9 cellular contexts compared by ENCODE assay signal in the genomic region with DNA sequence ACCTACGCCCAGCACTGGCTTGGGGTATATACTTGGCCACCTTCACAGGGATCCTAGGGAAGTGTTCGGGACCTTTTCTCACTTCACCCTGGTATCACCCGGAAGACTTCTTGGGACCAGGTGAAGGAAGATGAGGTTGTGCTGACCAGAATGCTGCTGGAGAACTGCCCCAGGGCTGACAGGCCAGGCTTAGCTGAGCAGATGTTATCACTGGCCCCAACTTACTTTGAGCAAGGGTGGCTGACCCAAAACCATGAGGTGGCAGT. TPM values are rescaled to one million over a fixed set of nuclear protein-coding genes. Genes with fewer than 3 reads are reported as not detected.
DNase-seq lines count a peak whose midpoint lies in the region; ATAC-seq and TF ChIP-seq lines count a peak whose summit lies in the region.
"Had no signal": no experiment of that assay in that cellular context is flagged by ENCODE, and none has a peak within 500 bp of the region (broad histone marks: within the 10 kb centered on the region; RNA-seq: fewer than 3 reads in every experiment).

No MANE protein-coding gene starts in this region.

- WGBS in esophagus squamous epithelium, 2 donors: 100% methylated on average over 2 of the region's 3 CpGs; no CpG with 5 or more reads in 1 of the 2 donors

- peaks cover 13 to 44% (median 34%) of the 10 kb centered on the region in 4 donors for H3K4me1 Mint-ChIP-seq in CD4-positive, CD25-positive, alpha-beta regulatory T cell
- H3K4me1 Mint-ChIP-seq in progenitor cell of endocrine pancreas (ENCODE audit: low read depth): peaks cover 18% of the 10 kb centered on the region

- TF ChIP-seq CTCF in OCI-LY7 (conservative IDR thresholded peaks at IDR 0.05; ENCODE audit: low read length) (no peak), esophagus squamous epithelium (IDR thresholded peaks at IDR 0.05) (no peak), progenitor cell of endocrine pancreas (IDR thresholded peaks at IDR 0.05; ENCODE audit: unreplicated experiment) (no peak), GM20000 (IDR thresholded peaks at IDR 0.05; ENCODE audit: extremely low read depth, missing control alignments) (no peak)

- peaks cover 37% of the 10 kb centered on the region for H3K4me1 ChIP-seq in CD4-positive, CD25-positive, alpha-beta regulatory T cell (ENCODE audit: control insufficient read depth, insufficient read depth, low read length, poor library complexity, severe bottlenecking)
- H3K4me1 ChIP-seq in OCI-LY7 (ENCODE audit: insufficient read depth, low read length, poor library complexity, severe bottlenecking): peaks cover 36% of the 10 kb centered on the region
- H3K4me1 ChIP-seq in esophagus squamous epithelium: peaks cover 18 to 63% (median 40%) of the 10 kb centered on the region in 3 donors

- CTCF ChIA-PET in OCI-LY7 (lab: Charles Lee; ENCODE audit: unreplicated experiment): no interaction called here

- peak overlapping the region; percentile 44; the same call in 1 of the 2 replicates for H3K4me2 ChIP-seq in OCI-LY7 (ENCODE audit: low read length)

- ATAC-seq in CD4-positive, CD25-positive, alpha-beta regulatory T cell (ENCODE audit: low read depth in 2 of 2): no peak
- ATAC-seq in GM19463 (IDR thresholded peaks at IDR 0.05; ENCODE audit: unreplicated experiment) (no peak), GM18520 (IDR thresholded peaks at IDR 0.05; ENCODE audit: unreplicated experiment) (no peak)

- H3K27ac ChIP-seq in CD4-positive, CD25-positive, alpha-beta regulatory T cell (ENCODE audit: insufficient read depth, low read length, poor library complexity, severe bottlenecking): no peak overlapping the region
- H3K27ac ChIP-seq in OCI-LY7 (ENCODE audit: low read depth, low read length, poor library complexity, severe bottlenecking) (peak overlapping the region; percentile 53), esophagus squamous epithelium (peak overlapping the region; percentile 3 to 99 (median 96))

- H3K27ac Mint-ChIP-seq in CD4-positive, CD25-positive, alpha-beta regulatory T cell: peak overlapping the region; percentile 84 to 88 (median 85)
- H3K27ac Mint-ChIP-seq in progenitor cell of endocrine pancreas: peak overlapping the region; percentile 73

- no peaks in the 10 kb centered on the region for H3K27me3 ChIP-seq in CD4-positive, CD25-positive, alpha-beta regulatory T cell (ENCODE audit: control insufficient read depth, insufficient read depth, low read length)
- H3K27me3 ChIP-seq in esophagus squamous epithelium: no peaks in the 10 kb centered on the region

- peak in 1 of 3 donors; percentile 42 for DNase-seq in CD4-positive, CD25-positive, alpha-beta regulatory T cell
- DNase-seq in OCI-LY7 (ENCODE audit: low spot score) (no peak), esophagus squamous epithelium (lab: John Stamatoyannopoulos, UW) (no peak), progenitor cell of endocrine pancreas (ENCODE audit: low spot score, unreplicated experiment) (no peak), GM20000 (ENCODE audit: low spot score) (no peak), occipital lobe (lab: John Stamatoyannopoulos, UW) (no peak)

- no peak overlapping the region for H3K4me3 ChIP-seq in CD4-positive, CD25-positive, alpha-beta regulatory T cell (ENCODE audit: low read depth, low read length)
- no peak overlapping the region for H3K4me3 ChIP-seq in OCI-LY7 (ENCODE audit: low read depth, low read length, poor library complexity, severe bottlenecking)
- peak overlapping the region in 2 of 4 donors; percentile 1 to 78 for H3K4me3 ChIP-seq in esophagus squamous epithelium
- H3K4me3 ChIP-seq: SK-N-MC had no signal

- H3K9me3 Mint-ChIP-seq in CD4-positive, CD25-positive, alpha-beta regulatory T cell: peaks cover 0 to 3% (median 0%) of the 10 kb centered on the region in 7 donors
- no peaks in the 10 kb centered on the region for H3K9me3 Mint-ChIP-seq in progenitor cell of endocrine pancreas (ENCODE audit: low read depth)

- no peaks in the 10 kb centered on the region for H3K9me2 ChIP-seq in OCI-LY7 (ENCODE audit: insufficient read depth, low read length)

- no peak overlapping the region for H2AFZ ChIP-seq in OCI-LY7 (ENCODE audit: low read length)

- H3K36me3 ChIP-seq in CD4-positive, CD25-positive, alpha-beta regulatory T cell (ENCODE audit: control insufficient read depth, insufficient read depth, low read length): peaks cover 25% of the 10 kb centered on the region
- H3K36me3 ChIP-seq in OCI-LY7 (ENCODE audit: insufficient read depth, low read length) (peaks cover 31% of the 10 kb centered on the region), esophagus squamous epithelium (peaks cover 14 to 43% (median 24%) of the 10 kb centered on the region in 3 donors)

- peaks cover 27% of the 10 kb centered on the region for H3K36me3 Mint-ChIP-seq in CD4-positive, CD25-positive, alpha-beta regulatory T cell
- peaks cover 36% of the 10 kb centered on the region for H3K36me3 Mint-ChIP-seq in progenitor cell of endocrine pancreas (ENCODE audit: insufficient read depth)

- peaks cover 9% of the 10 kb centered on the region for H3K27me3 Mint-ChIP-seq in CD4-positive, CD25-positive, alpha-beta regulatory T cell
- H3K27me3 Mint-ChIP-seq in progenitor cell of endocrine pancreas: no peaks in the 10 kb centered on the region

- no TSS peak for BruUV-seq in OCI-LY7 (replicated peaks; lab: Mats Ljungman, UMichigan)

- H4K20me1 ChIP-seq in OCI-LY7 (ENCODE audit: insufficient read depth, low read length): peaks cover 28% of the 10 kb centered on the region

- no peak for TF ChIP-seq POLR2A in esophagus squamous epithelium (IDR thresholded peaks at IDR 0.05)

- POLR2A ChIA-PET in OCI-LY7 (lab: Charles Lee): no interaction called here

- H3K9me3 ChIP-seq in CD4-positive, CD25-positive, alpha-beta regulatory T cell (ENCODE audit: control insufficient read depth in 2 of 2, low read length in 2 of 2): no peaks in the 10 kb centered on the region
- H3K9me3 ChIP-seq in OCI-LY7 (ENCODE audit: low read length): no peaks in the 10 kb centered on the region
- no peaks in the 10 kb centered on the region for H3K9me3 ChIP-seq in esophagus squamous epithelium

- H3K4me3 Mint-ChIP-seq in CD4-positive, CD25-positive, alpha-beta regulatory T cell: peak overlapping the region; percentile 24 to 100 (median 82)
- H3K4me3 Mint-ChIP-seq in progenitor cell of endocrine pancreas (ENCODE audit: low read depth): no peak overlapping the region

- peaks cover 23% of the 10 kb centered on the region for H3K79me2 ChIP-seq in OCI-LY7 (ENCODE audit: insufficient read depth, low read depth, low read length)

- intact Hi-C loops in OCI-LY7 (cut with micrococcal nuclease; ENCODE audit: unreplicated experiment) (loop anchor here (5.0 kb wide), 1 partner anchor 66 kb away; no protein-coding TSS in a partner anchor), esophagus squamous epithelium (cut with DNase I) (no loop called here)

RNA-seq across cellular contexts. Expression of gene FTH1, which starts 4.5 kb away (rescaled TPM):
- 2,525 TPM for total RNA-seq in CD4-positive, CD25-positive, alpha-beta regulatory T cell
- 1,000 to 10,000 TPM; 2,953 to 3,518 (median 3,358) TPM for polyA plus RNA-seq in CD4-positive, CD25-positive, alpha-beta regulatory T cell
- 143 and 153 TPM in 2 replicates for total RNA-seq in OCI-LY7 (2014; rRNA removed; shearing (Covaris generic))
- 185 and 245 TPM in 2 replicates for total RNA-seq in OCI-LY7 (2022)
- 1,000 to 10,000 TPM in 1 of 4 donors, 100 to 1,000 TPM in 3; 716 to 1,904 (median 760) TPM for total RNA-seq in esophagus squamous epithelium
- 1,669 and 1,699 TPM in 2 replicates for total RNA-seq in progenitor cell of endocrine pancreas
- 252 TPM for total RNA-seq in occipital lobe

RNA-seq across cellular contexts. Expression of gene BEST1, which starts 12.8 kb away (rescaled TPM):
- total RNA-seq in CD4-positive, CD25-positive, alpha-beta regulatory T cell: 0.15 TPM
- polyA plus RNA-seq in CD4-positive, CD25-positive, alpha-beta regulatory T cell: 1 to 10 TPM; 1.2 to 1.8 (median 1.5) TPM
- total RNA-seq in OCI-LY7 (2014; rRNA removed; shearing (Covaris generic)): 1.5 and 3.1 TPM in 2 replicates
- total RNA-seq in OCI-LY7 (2022): 1.9 and 3.3 TPM in 2 replicates
- 1 to 10 TPM in 1 of 4 donors, under 1 TPM in 3; 0.08 to 2.7 (median 0.39) TPM for total RNA-seq in esophagus squamous epithelium
- 0.34 and 0.44 TPM in 2 replicates for total RNA-seq in progenitor cell of endocrine pancreas
- total RNA-seq in occipital lobe: 1.2 TPM

RNA-seq across cellular contexts. Expression of gene RAB3IL1, which starts 45.6 kb away (rescaled TPM):
- not detected for total RNA-seq in CD4-positive, CD25-positive, alpha-beta regulatory T cell
- polyA plus RNA-seq in CD4-positive, CD25-positive, alpha-beta regulatory T cell: not detected
- not detected in 2 replicates for total RNA-seq in OCI-LY7 (2014; rRNA removed; shearing (Covaris generic))
- total RNA-seq in OCI-LY7 (2022) (not detected in 2 replicates), esophagus squamous epithelium (10 to 100 TPM in 1 of 4 donors, 1 to 10 TPM in 2, under 1 TPM in 1; 0.15 to 10.3 (median 5.0) TPM), progenitor cell of endocrine pancreas (0.53 and 0.67 TPM in 2 replicates), occipital lobe (2.3 TPM)
